Comparison of ENCODE assay signal across 19 cellular contexts in the genomic region with DNA sequence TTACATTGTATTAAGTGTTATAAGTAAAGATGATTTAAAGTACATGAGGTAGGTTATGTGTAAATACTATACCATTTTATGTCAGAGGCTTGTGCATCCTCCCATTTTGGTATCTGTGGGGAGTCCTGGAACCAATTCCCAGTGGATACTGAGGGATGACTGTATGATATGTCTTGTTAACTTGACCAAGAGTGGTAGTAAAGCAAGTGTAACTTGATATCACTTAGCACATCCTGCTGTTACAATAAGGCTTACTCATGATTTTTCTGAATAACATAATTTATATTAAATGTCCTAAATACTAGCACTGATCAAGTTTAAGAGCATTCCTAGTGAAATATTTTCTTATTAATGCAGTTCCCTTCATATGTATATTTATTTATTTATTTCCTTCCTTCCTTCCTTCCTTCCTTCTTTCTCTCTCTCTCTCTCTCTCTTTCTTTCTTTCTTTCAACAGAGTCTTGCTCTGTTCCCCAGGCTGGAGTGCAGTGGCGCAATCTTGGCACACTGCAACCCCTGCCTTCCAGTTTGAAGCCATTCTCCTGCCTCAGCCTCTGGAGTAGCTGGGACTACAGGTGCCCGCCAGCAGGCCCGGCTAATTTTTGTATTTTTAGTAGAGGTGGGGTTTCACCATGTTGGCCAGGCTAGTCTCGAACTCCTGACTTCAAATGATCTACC. TPM values are rescaled to one million over a fixed set of nuclear protein-coding genes. Genes with fewer than 3 reads are reported as not detected.
DNase-seq lines count a peak whose midpoint lies in the region; ATAC-seq and TF ChIP-seq lines count a peak whose summit lies in the region.
"Had no signal": no experiment of that assay in that cellular context is flagged by ENCODE, and none has a peak within 500 bp of the region (broad histone marks: within the 10 kb centered on the region; RNA-seq: fewer than 3 reads in every experiment).

No MANE protein-coding gene starts in this region.

- H3K4me1 Mint-ChIP-seq in activated T-cell treated with anti-CD3 and anti-CD28 coated beads, Interleukin-2, amount 50 U/mL, for 4 hours (ENCODE audit: low read depth) = peaks cover 79% of the 10 kb centered on the region
- H3K4me1 Mint-ChIP-seq in central memory CD8-positive, alpha-beta T cell = peaks cover 72% of the 10 kb centered on the region
- peaks cover 72 to 82% (median 80%) of the 10 kb centered on the region in 3 donors for H3K4me1 Mint-ChIP-seq in CD8-positive, alpha-beta memory T cell

- peaks cover 20% of the 10 kb centered on the region for H3K4me1 ChIP-seq in skeletal muscle satellite cell (ENCODE audit: control insufficient read depth, insufficient read depth, low read length)
- peaks cover 66% of the 10 kb centered on the region for H3K4me1 ChIP-seq in CD8-positive, alpha-beta memory T cell (ENCODE audit: insufficient read depth, low read length)

- no peak for TF ChIP-seq CTCF in RWPE1 (conservative IDR thresholded peaks at IDR 0.05; ENCODE audit: low read depth)

- no peaks in the 10 kb centered on the region for H3K27me3 ChIP-seq in skeletal muscle satellite cell (ENCODE audit: control insufficient read depth, insufficient read depth, low read length)
- no peaks in the 10 kb centered on the region for H3K27me3 ChIP-seq in CD8-positive, alpha-beta memory T cell (ENCODE audit: insufficient read depth, low read length, poor library complexity, severe bottlenecking)
- H3K27me3 ChIP-seq: dorsolateral prefrontal cortex, gastroesophageal sphincter, thyroid gland had no signal

- CTCF ChIA-PET in RWPE1 (lab: Yijun Ruan, JAX) = interaction anchor here (0.6 kb wide), 1 partner anchor 341 kb away, joined by 3 read pairs; no protein-coding TSS in a partner anchor
- CTCF ChIA-PET in CD8-positive, alpha-beta memory T cell (lab: Charles Lee) = no interaction called here

- H3K4me2 ChIP-seq in skeletal muscle satellite cell (ENCODE audit: low read length) = peak overlapping the region; percentile 15
- H3K4me2 ChIP-seq: A549 had no signal

- no peaks in the 10 kb centered on the region for H3K27me3 Mint-ChIP-seq in activated T-cell treated with anti-CD3 and anti-CD28 coated beads, Interleukin-2, amount 50 U/mL, for 4 hours (ENCODE audit: low read depth)
- no peaks in the 10 kb centered on the region for H3K27me3 Mint-ChIP-seq in central memory CD8-positive, alpha-beta T cell
- no peaks in the 10 kb centered on the region for H3K27me3 Mint-ChIP-seq in CD8-positive, alpha-beta memory T cell
- H3K27me3 Mint-ChIP-seq: activated CD4-positive, alpha-beta memory T cell treated with anti-CD3 and anti-CD28 coated beads, Interleukin-2, amount 10 ng/mL, durations not matched to agents 7 days and 5 days had no signal

- peak overlapping the region; percentile 26; the same call in 1 of the 2 replicates for H3K27ac ChIP-seq in RWPE1
- H3K27ac ChIP-seq in CD8-positive, alpha-beta memory T cell (ENCODE audit: low read depth, low read length) = no peak overlapping the region
- H3K27ac ChIP-seq: A549, gastroesophageal sphincter, thyroid gland had no signal

- no peaks in the 10 kb centered on the region for H3K36me3 ChIP-seq in skeletal muscle satellite cell (ENCODE audit: insufficient read depth, low read length)
- no peaks in the 10 kb centered on the region for H3K36me3 ChIP-seq in CD8-positive, alpha-beta memory T cell (ENCODE audit: insufficient read depth, low read length)
- H3K36me3 ChIP-seq: thyroid gland had no signal

- H3K4me3 Mint-ChIP-seq in activated T-cell treated with anti-CD3 and anti-CD28 coated beads, Interleukin-2, amount 50 U/mL, for 4 hours = peak overlapping the region; percentile 19
- H3K4me3 Mint-ChIP-seq in central memory CD8-positive, alpha-beta T cell = peak overlapping the region; percentile 33
- H3K4me3 Mint-ChIP-seq in CD8-positive, alpha-beta memory T cell = peak overlapping the region in 1 of 7 donors; percentile 40
- H3K4me3 Mint-ChIP-seq: activated CD4-positive, alpha-beta memory T cell treated with anti-CD3 and anti-CD28 coated beads, Interleukin-2, amount 10 ng/mL, durations not matched to agents 7 days and 5 days; immature natural killer cell; T-helper 2 cell treated with Interferon-gamma antibody and Interleukin-4, amounts not matched to agents 5 μg/mL and 100 μg/mL, for 36 hours had no signal

- no peak overlapping the region for H3K4me3 ChIP-seq in skeletal muscle satellite cell (ENCODE audit: low read length)
- no peak overlapping the region for H3K4me3 ChIP-seq in CD8-positive, alpha-beta memory T cell (ENCODE audit: low read length)
- H3K4me3 ChIP-seq: A549, dorsolateral prefrontal cortex, gastroesophageal sphincter, thyroid gland had no signal

- peaks cover 41% of the 10 kb centered on the region for H3K36me3 Mint-ChIP-seq in activated T-cell treated with anti-CD3 and anti-CD28 coated beads, Interleukin-2, amount 50 U/mL, for 4 hours (ENCODE audit: insufficient read depth)
- peaks cover 4% of the 10 kb centered on the region for H3K36me3 Mint-ChIP-seq in central memory CD8-positive, alpha-beta T cell (ENCODE audit: insufficient read depth)
- peaks cover 0 to 48% (median 9%) of the 10 kb centered on the region in 3 donors for H3K36me3 Mint-ChIP-seq in CD8-positive, alpha-beta memory T cell
- H3K36me3 Mint-ChIP-seq: immature natural killer cell had no signal

- POLR2A ChIA-PET in RWPE1 (lab: Yijun Ruan, JAX; ENCODE audit: low non-redundant PET) = no interaction called here
- POLR2A ChIA-PET in CD8-positive, alpha-beta memory T cell (lab: Charles Lee) = no interaction called here

- no peak for DNase-seq in activated T-cell treated with anti-CD3 and anti-CD28 coated beads, Interleukin-2, amount 50 U/mL, for 4 hours
- DNase-seq in activated T-cell treated with anti-CD3 and anti-CD28 coated beads, Interleukin-2, amount 50 U/mL, for 48 hours = no peak
- DNase-seq in RWPE1 (ENCODE audit: low spot score) = no peak
- no peak for DNase-seq in central memory CD8-positive, alpha-beta T cell (ENCODE audit: low spot score in 2 of 2)
- DNase-seq in CD8-positive, alpha-beta memory T cell = no peak
- no peak for DNase-seq in activated effector memory CD4-positive, alpha-beta T cell treated with anti-CD3 and anti-CD28 coated beads, Interleukin-2, amount 50 U/mL, for 16 hours
- DNase-seq: activated CD4-positive, alpha-beta memory T cell treated with anti-CD3 and anti-CD28 coated beads, Interleukin-2, amount 10 ng/mL, durations not matched to agents 7 days and 5 days; Calu3; dorsolateral prefrontal cortex; immature natural killer cell; NCI-H1417 treated with DMSO at 0.1 percent for 48 hours; NCI-H510A treated with DMSO at 0.1 percent for 48 hours; thyroid gland had no signal

- no peak for ATAC-seq in activated T-cell treated with anti-CD3 and anti-CD28 coated beads, Interleukin-2, amount 50 U/mL, for 4 hours
- no peak for ATAC-seq in central memory CD8-positive, alpha-beta T cell (replicated peaks; ENCODE audit: extremely low read depth, poor library complexity, severe bottlenecking)
- ATAC-seq in GM19328 (IDR thresholded peaks at IDR 0.05; ENCODE audit: unreplicated experiment) = no peak
- ATAC-seq: A549, gastroesophageal sphincter, HepG2 had no signal

- H3K27ac Mint-ChIP-seq in central memory CD8-positive, alpha-beta T cell (ENCODE audit: low read depth) = peak overlapping the region; percentile 61
- H3K27ac Mint-ChIP-seq in CD8-positive, alpha-beta memory T cell = peak overlapping the region in 2 of 8 donors; percentile 45 to 57
- H3K27ac Mint-ChIP-seq: activated CD4-positive, alpha-beta memory T cell treated with anti-CD3 and anti-CD28 coated beads, Interleukin-2, amount 10 ng/mL, durations not matched to agents 7 days and 5 days; T-helper 2 cell treated with Interferon-gamma antibody and Interleukin-4, amounts not matched to agents 5 μg/mL and 100 μg/mL, for 36 hours had no signal

- H3K9me3 ChIP-seq in skeletal muscle satellite cell (replicated peaks; ENCODE audit: low read length) = no peaks in the 10 kb centered on the region
- H3K9me3 ChIP-seq in CD8-positive, alpha-beta memory T cell (ENCODE audit: low read length) = no peaks in the 10 kb centered on the region
- H3K9me3 ChIP-seq: A549, gastroesophageal sphincter, thyroid gland had no signal

- no peak overlapping the region for H3K9ac ChIP-seq in skeletal muscle satellite cell (ENCODE audit: low read depth, low read length)

- H3K9me3 Mint-ChIP-seq in activated T-cell treated with anti-CD3 and anti-CD28 coated beads, Interleukin-2, amount 50 U/mL, for 4 hours = no peaks in the 10 kb centered on the region
- H3K9me3 Mint-ChIP-seq in central memory CD8-positive, alpha-beta T cell = no peaks in the 10 kb centered on the region
- H3K9me3 Mint-ChIP-seq in CD8-positive, alpha-beta memory T cell = no peaks in the 10 kb centered on the region
- H3K9me3 Mint-ChIP-seq: activated CD4-positive, alpha-beta memory T cell treated with anti-CD3 and anti-CD28 coated beads, Interleukin-2, amount 10 ng/mL, durations not matched to agents 7 days and 5 days; immature natural killer cell; T-helper 2 cell treated with Interferon-gamma antibody and Interleukin-4, amounts not matched to agents 5 μg/mL and 100 μg/mL, for 36 hours had no signal

RNA-seq across cellular contexts. Expression of a gene that starts 7.5 kb away (rescaled TPM):
- 100 to 1,000 TPM; 115 to 145 (median 117) TPM for total RNA-seq in activated T-cell treated with anti-CD3 and anti-CD28 coated beads, Interleukin-2, amount 50 U/mL, for 4 hours
- total RNA-seq in skeletal muscle satellite cell (2012; rRNA removed) = 81.7 and 96.1 TPM in 2 replicates
- total RNA-seq in CD8-positive, alpha-beta memory T cell = 10 to 100 TPM; 81.3 to 84.4 TPM
- 58.3 TPM for polyA plus RNA-seq in CD8-positive, alpha-beta memory T cell
